Comparison of ENCODE assay signal across 7 cellular contexts in the genomic region with DNA sequence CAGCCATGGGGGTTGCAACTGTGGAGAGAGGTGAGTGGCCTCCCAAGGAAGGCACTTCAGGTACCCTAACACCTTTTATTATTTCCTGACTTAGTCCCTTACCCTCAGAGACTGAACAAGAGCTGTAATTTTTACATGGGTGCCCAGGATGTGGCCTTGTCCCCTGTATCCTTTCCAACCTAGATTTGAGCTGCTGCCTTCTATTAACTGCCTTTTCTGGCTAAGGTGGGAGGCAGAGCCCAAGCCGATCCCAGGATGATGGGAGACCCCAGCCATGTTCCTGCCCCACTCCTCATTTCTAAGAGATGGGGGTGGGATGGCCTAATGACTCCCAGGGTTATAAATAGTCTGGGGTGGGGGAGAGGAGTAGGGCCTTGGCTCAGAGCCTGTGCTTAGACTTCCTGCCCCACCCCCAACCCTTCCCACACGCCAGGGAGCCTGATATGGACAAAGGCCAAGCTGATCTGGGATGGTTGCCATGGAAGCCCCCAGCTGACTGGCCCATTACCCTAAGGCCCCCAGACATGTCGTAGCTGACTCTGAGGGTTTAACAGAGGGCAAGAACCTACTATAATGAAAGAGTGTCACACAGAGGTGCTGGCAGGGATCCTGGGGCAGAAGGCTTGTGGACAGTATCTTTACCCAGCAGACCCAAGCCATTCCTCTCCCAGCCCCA. TPM values are rescaled to one million over a fixed set of nuclear protein-coding genes. Genes with fewer than 3 reads are reported as not detected.
DNase-seq lines count a peak whose midpoint lies in the region; ATAC-seq, FAIRE-seq and TF ChIP-seq lines count a peak whose summit lies in the region.
"Had no signal": no experiment of that assay in that cellular context is flagged by ENCODE, and none has a peak within 500 bp of the region (broad histone marks: within the 10 kb centered on the region; RNA-seq: fewer than 3 reads in every experiment).

No MANE protein-coding gene starts in this region.

- peak overlapping the region; percentile 26 for H3K27ac Mint-ChIP-seq in T-helper 2 cell treated with Interferon-gamma antibody and Interleukin-4, amounts not matched to agents 5 μg/mL and 100 μg/mL, for 36 hours

- H3K27ac ChIP-seq in kidney (ENCODE audit: low read depth in 2 of 2, low read length in 2 of 2) (peak overlapping the region; percentile 74 to 88), aorta (ENCODE audit: low read depth in 1 of 2, low read length in 2 of 2) (peak overlapping the region in 1 of 2 donors; percentile 29)

- no peak for FAIRE-seq in kidney (lab: Jason Lieb, UNC)

- H3K27me3 Mint-ChIP-seq in T-helper 2 cell treated with Interferon-gamma antibody and Interleukin-4, amounts not matched to agents 5 μg/mL and 100 μg/mL, for 36 hours (ENCODE audit: low read depth): no peaks in the 10 kb centered on the region

- H3K36me3 Mint-ChIP-seq in T-helper 2 cell treated with Interferon-gamma antibody and Interleukin-4, amounts not matched to agents 5 μg/mL and 100 μg/mL, for 36 hours (ENCODE audit: low read depth): no peaks in the 10 kb centered on the region

- peak overlapping the region; percentile 38 to 89 for H3K4me3 ChIP-seq in kidney (ENCODE audit: low read length in 2 of 2)
- no peak overlapping the region for H3K4me3 ChIP-seq in aorta (ENCODE audit: low read length in 2 of 2)

- H3K36me3 ChIP-seq in kidney (ENCODE audit: control insufficient read depth in 1 of 2, insufficient read depth in 2 of 2, low read length in 2 of 2): peaks cover 0 to 20% of the 10 kb centered on the region in 2 donors
- H3K36me3 ChIP-seq in aorta (ENCODE audit: control insufficient read depth in 1 of 2, insufficient read depth in 2 of 2, low read length in 1 of 2): no peaks in the 10 kb centered on the region

- 4 to 7% methylated on average over 3 of the region's 3 CpGs for WGBS in aorta, 2 donors

- no peaks in the 10 kb centered on the region for H3K9me3 Mint-ChIP-seq in T-helper 2 cell treated with Interferon-gamma antibody and Interleukin-4, amounts not matched to agents 5 μg/mL and 100 μg/mL, for 36 hours
- H3K9me3 Mint-ChIP-seq: activated T-cell treated with anti-CD3 and anti-CD28 coated beads, Interleukin-2, amount 50 U/mL, for 4 hours had no signal

- peaks cover 4% of the 10 kb centered on the region for H3K4me1 Mint-ChIP-seq in T-helper 2 cell treated with Interferon-gamma antibody and Interleukin-4, amounts not matched to agents 5 μg/mL and 100 μg/mL, for 36 hours (ENCODE audit: low read depth)

- no peak overlapping the region for H3K4me3 Mint-ChIP-seq in T-helper 2 cell treated with Interferon-gamma antibody and Interleukin-4, amounts not matched to agents 5 μg/mL and 100 μg/mL, for 36 hours
- H3K4me3 Mint-ChIP-seq: activated T-cell treated with anti-CD3 and anti-CD28 coated beads, Interleukin-2, amount 50 U/mL, for 4 hours had no signal

- peaks cover 29 to 32% of the 10 kb centered on the region in 2 donors for H3K4me1 ChIP-seq in kidney (ENCODE audit: control insufficient read depth in 1 of 2, insufficient read depth in 1 of 2, low read depth in 1 of 2, low read length in 2 of 2)
- peaks cover 0 to 4% of the 10 kb centered on the region in 2 donors for H3K4me1 ChIP-seq in aorta (ENCODE audit: control insufficient read depth in 1 of 2, insufficient read depth in 2 of 2, low read length in 2 of 2)

- ATAC-seq in aorta (ENCODE audit: low FRiP score) (peak; percentile 16), GM21717 (IDR thresholded peaks at IDR 0.05; ENCODE audit: unreplicated experiment) (no peak)
- ATAC-seq: activated T-cell treated with anti-CD3 and anti-CD28 coated beads, Interleukin-2, amount 50 U/mL, for 4 hours had no signal

- intact Hi-C loops in kidney (cut with DNase I): loop anchor here (10.0 kb wide), 1 partner anchor 112 kb away; no protein-coding TSS in a partner anchor
- intact Hi-C loops in aorta (cut with DNase I): loop anchor here (2.0 to 10.0 kb wide), 2 partner anchors 104 to 272 kb away; a partner anchor contains a TSS

- H3K27me3 ChIP-seq in aorta (ENCODE audit: control insufficient read depth in 1 of 2, insufficient read depth in 2 of 2, low read length in 1 of 2): no peaks in the 10 kb centered on the region

- peak overlapping the region; percentile 48 to 67 for H3K9ac ChIP-seq in kidney (ENCODE audit: low read length in 2 of 2)

- H3K9me3 ChIP-seq in kidney (ENCODE audit: control insufficient read depth in 1 of 2, low read length in 2 of 2) (no peaks in the 10 kb centered on the region), aorta (ENCODE audit: control insufficient read depth, low read length) (no peaks in the 10 kb centered on the region)

- DNase-seq in T-helper 2 cell treated with Interferon-gamma antibody and Interleukin-4, amounts not matched to agents 5 μg/mL and 100 μg/mL, for 36 hours (ENCODE audit: low spot score): no peak
- DNase-seq in T-helper 2 cell (no peak), kidney (peak; percentile 85), aorta (peak in 1 of 2 donors; percentile 66), activated T-cell treated with anti-CD3 and anti-CD28 coated beads for 4 hours (no peak)
- DNase-seq: activated T-cell treated with anti-CD3 and anti-CD28 coated beads, Interleukin-2, amount 50 U/mL, for 4 hours had no signal

- no peak for TF ChIP-seq CTCF in kidney (IDR thresholded peaks at IDR 0.05; ENCODE audit: borderline replicate concordance, extremely low read depth, insufficient read depth)

RNA-seq across cellular contexts. Expression of a gene that starts 1.9 kb away (rescaled TPM):
- 23.4 TPM for total RNA-seq in kidney
- 36.5 TPM for polyA plus RNA-seq in kidney (ENCODE audit: insufficient read depth, low read depth, low replicate concordance)
- 10 to 100 TPM; 27.0 to 40.2 TPM for total RNA-seq in aorta
- 10 to 100 TPM; 16.0 to 31.3 TPM for polyA plus RNA-seq in aorta

RNA-seq across cellular contexts. Expression of a gene that starts 7.1 kb away (rescaled TPM):
- total RNA-seq in kidney: 27.6 TPM
- polyA plus RNA-seq in kidney (ENCODE audit: insufficient read depth, low read depth, low replicate concordance): 21.0 TPM
- total RNA-seq in aorta: 10 to 100 TPM; 13.2 to 16.6 TPM
- polyA plus RNA-seq in aorta: 10 to 100 TPM in 1 of 2 donors, 1 to 10 TPM in 1; 1.8 to 11.8 TPM

RNA-seq across cellular contexts. Expression of a gene that starts 40.4 kb away (rescaled TPM):
- 444 TPM for total RNA-seq in kidney
- polyA plus RNA-seq in kidney (ENCODE audit: insufficient read depth, low read depth, low replicate concordance): 460 TPM
- 100 to 1,000 TPM; 362 to 707 TPM for total RNA-seq in aorta
- 1,000 to 10,000 TPM in 1 of 2 donors, 100 to 1,000 TPM in 1; 200 to 1,923 TPM for polyA plus RNA-seq in aorta

RNA-seq across cellular contexts. Expression of a gene that starts 52.6 kb away (rescaled TPM):
- 67.2 TPM for total RNA-seq in kidney
- 29.3 TPM for polyA plus RNA-seq in kidney (ENCODE audit: insufficient read depth, low read depth, low replicate concordance)
- total RNA-seq in aorta: 10 to 100 TPM; 40.3 to 54.8 TPM
- 10 to 100 TPM; 22.7 to 31.0 TPM for polyA plus RNA-seq in aorta

Comparison
In these comparisons a context has a peak if more than half of its experiments do, and no peak if none do; other contexts are left out.
1. H3K4me3 ChIP-seq: peak in kidney (2 of 2); none in aorta (0 of 2).